ENCODE assay signal across 12 cellular contexts in the genomic region with DNA sequence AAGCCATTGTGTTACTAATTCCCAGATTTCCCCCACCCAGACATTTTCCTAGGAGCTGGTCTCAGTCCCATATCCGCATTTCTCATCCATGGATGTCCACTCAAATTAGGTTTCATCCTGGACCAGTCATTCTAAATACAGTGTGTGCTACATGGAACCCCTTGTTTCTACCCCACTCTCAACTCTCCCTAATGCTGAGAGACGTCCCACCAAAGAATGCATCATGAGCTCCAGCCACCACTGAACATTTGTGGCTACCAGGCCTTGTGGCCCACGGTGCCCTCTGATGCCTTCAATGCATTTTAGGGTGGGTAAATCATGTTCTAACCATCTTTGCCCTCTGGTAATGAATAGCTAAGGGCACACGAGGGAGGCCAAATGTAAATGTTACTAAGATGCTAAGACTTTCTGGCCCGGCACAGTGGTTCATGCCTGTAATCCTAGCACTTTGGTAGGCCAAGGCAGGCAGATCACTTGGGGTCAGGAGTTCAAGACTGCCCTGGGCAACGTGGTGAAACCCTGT. TPM values are rescaled to one million over a fixed set of nuclear protein-coding genes. Genes with fewer than 3 reads are reported as not detected.
A peak's percentile ranks its signal among the peaks of the same experiment; 100 is the strongest.
DNase-seq lines count a peak whose midpoint lies in the region; ATAC-seq and TF ChIP-seq lines count a peak whose summit lies in the region.
"Had no signal": no experiment of that assay in that cellular context is flagged by ENCODE, and none has a peak within 500 bp of the region (broad histone marks: within the 10 kb centered on the region; RNA-seq: fewer than 3 reads in every experiment).

No MANE protein-coding gene starts in this region.

- peaks cover 15% of the 10 kb centered on the region for H4K20me1 ChIP-seq in KMS-11 (ENCODE audit: insufficient read depth)

- POLR2A ChIA-PET in activated naive CD8-positive, alpha-beta T cell treated with anti-CD3 and anti-CD28 coated beads, Interleukin-2, amount 10 ng/mL, durations not matched to agents 7 days and 5 days (lab: Charles Lee) = interaction anchor here (0.6 to 5.3 kb wide), 11 partner anchors 9 to 191 kb away, joined by 3 to 104 read pairs (median 5); a partner anchor contains a TSS

- H3K27ac Mint-ChIP-seq in activated CD4-positive, alpha-beta T cell treated with anti-CD3 and anti-CD28 coated beads, Interleukin-2, amount 10 ng/mL, durations not matched to agents 24 days and 14 days = peak overlapping the region; percentile 62
- H3K27ac Mint-ChIP-seq in activated naive CD8-positive, alpha-beta T cell treated with anti-CD3 and anti-CD28 coated beads, Interleukin-2, amount 10 ng/mL, durations not matched to agents 7 days and 5 days = peak overlapping the region; percentile 56
- H3K27ac Mint-ChIP-seq in nephron progenitor cell = peak overlapping the region; percentile 16

- H3K4me2 ChIP-seq in KMS-11 = peak overlapping the region; percentile 100; the same call in 1 of the 2 replicates

- ATAC-seq in activated naive CD8-positive, alpha-beta T cell treated with anti-CD3 and anti-CD28 coated beads, Interleukin-2, amount 10 ng/mL, durations not matched to agents 7 days and 5 days (ENCODE audit: low read depth) = no peak
- ATAC-seq: body of pancreas had no signal

- no peaks in the 10 kb centered on the region for H3K9me3 Mint-ChIP-seq in activated CD4-positive, alpha-beta T cell treated with anti-CD3 and anti-CD28 coated beads, Interleukin-2, amount 10 ng/mL, durations not matched to agents 24 days and 14 days
- H3K9me3 Mint-ChIP-seq in activated naive CD8-positive, alpha-beta T cell treated with anti-CD3 and anti-CD28 coated beads, Interleukin-2, amount 10 ng/mL, durations not matched to agents 7 days and 5 days = no peaks in the 10 kb centered on the region
- H3K9me3 Mint-ChIP-seq in nephron progenitor cell = no peaks in the 10 kb centered on the region

- TF ChIP-seq CTCF in KMS-11 (conservative IDR thresholded peaks at IDR 0.05; ENCODE audit: low read depth, low read length) (no peak), nephron progenitor cell (IDR thresholded peaks at IDR 0.05) (no peak), thyroid gland (IDR thresholded peaks at IDR 0.05) (no peak)

- TF ChIP-seq POLR2A in erythroblast (IDR thresholded peaks at IDR 0.05; ENCODE audit: low read length) (no peak), thyroid gland (IDR thresholded peaks at IDR 0.05) (no peak)

- H3K4me1 ChIP-seq in KMS-11 (ENCODE audit: low read depth, poor library complexity, severe bottlenecking) = peaks cover 37% of the 10 kb centered on the region
- peaks cover 11 to 14% of the 10 kb centered on the region in 2 donors for H3K4me1 ChIP-seq in thyroid gland

- peak overlapping the region; percentile 94 for H3K4me3 Mint-ChIP-seq in activated CD4-positive, alpha-beta T cell treated with anti-CD3 and anti-CD28 coated beads, Interleukin-2, amount 10 ng/mL, durations not matched to agents 24 days and 14 days
- H3K4me3 Mint-ChIP-seq in activated naive CD8-positive, alpha-beta T cell treated with anti-CD3 and anti-CD28 coated beads, Interleukin-2, amount 10 ng/mL, durations not matched to agents 7 days and 5 days = no peak overlapping the region
- H3K4me3 Mint-ChIP-seq in nephron progenitor cell = no peak overlapping the region

- DNase-seq in activated CD4-positive, alpha-beta T cell treated with anti-CD3 and anti-CD28 coated beads, Interleukin-2, amount 10 ng/mL, durations not matched to agents 24 days and 14 days = peak; percentile 58
- no peak for DNase-seq in activated CD4-positive, alpha-beta T cell treated with anti-CD3 and anti-CD28 coated beads for 1 hour
- DNase-seq in activated naive CD8-positive, alpha-beta T cell treated with anti-CD3 and anti-CD28 coated beads, Interleukin-2, amount 10 ng/mL, durations not matched to agents 7 days and 5 days = no peak
- DNase-seq in nephron progenitor cell (no peak), erythroblast (lab: John Stamatoyannopoulos, UW) (no peak), middle frontal gyrus (ENCODE audit: extremely low spot score, low spot score) (no peak), thyroid gland (no peak)
- DNase-seq: ACHN, body of pancreas, NCI-H226, Right ventricle myocardium superior had no signal

- H3K79me2 ChIP-seq in KMS-11 (ENCODE audit: insufficient read depth, low read depth) = peaks cover 26% of the 10 kb centered on the region

- peaks cover 29% of the 10 kb centered on the region for H3K4me1 Mint-ChIP-seq in activated CD4-positive, alpha-beta T cell treated with anti-CD3 and anti-CD28 coated beads, Interleukin-2, amount 10 ng/mL, durations not matched to agents 24 days and 14 days
- peaks cover 24% of the 10 kb centered on the region for H3K4me1 Mint-ChIP-seq in activated naive CD8-positive, alpha-beta T cell treated with anti-CD3 and anti-CD28 coated beads, Interleukin-2, amount 10 ng/mL, durations not matched to agents 7 days and 5 days
- peaks cover 25% of the 10 kb centered on the region for H3K4me1 Mint-ChIP-seq in nephron progenitor cell

- H3K4me3 ChIP-seq in KMS-11 (IDR thresholded peaks at IDR 0.05; ENCODE audit: insufficient read depth, low read depth, low read length) (no peak overlapping the region), thyroid gland (replicated peaks in 1 of 3) (no peak overlapping the region)
- H3K4me3 ChIP-seq: body of pancreas had no signal

- intact Hi-C loops in activated CD4-positive, alpha-beta T cell treated with anti-CD3 and anti-CD28 coated beads, Interleukin-2, amount 10 ng/mL, durations not matched to agents 24 days and 14 days (cut with micrococcal nuclease) = no loop called here
- intact Hi-C loops in thyroid gland (cut with DNase I) = no loop called here

- H3K36me3 ChIP-seq in KMS-11 (ENCODE audit: insufficient read depth) = peaks cover 22% of the 10 kb centered on the region; the same call in 1 of the 2 replicates
- H3K36me3 ChIP-seq in thyroid gland = peaks cover 32% of the 10 kb centered on the region in 2 donors

- no peaks in the 10 kb centered on the region for H3K27me3 Mint-ChIP-seq in activated CD4-positive, alpha-beta T cell treated with anti-CD3 and anti-CD28 coated beads, Interleukin-2, amount 10 ng/mL, durations not matched to agents 24 days and 14 days
- no peaks in the 10 kb centered on the region for H3K27me3 Mint-ChIP-seq in activated naive CD8-positive, alpha-beta T cell treated with anti-CD3 and anti-CD28 coated beads, Interleukin-2, amount 10 ng/mL, durations not matched to agents 7 days and 5 days
- peaks cover 16% of the 10 kb centered on the region for H3K27me3 Mint-ChIP-seq in nephron progenitor cell (ENCODE audit: low read depth, poor library complexity)

- WGBS in thyroid gland, 2 donors = 86 to 89% methylated on average over 6 of the region's 6 CpGs

- no peak overlapping the region for H3K9ac ChIP-seq in KMS-11

- no peaks in the 10 kb centered on the region for H3K9me3 ChIP-seq in thyroid gland
- H3K9me3 ChIP-seq: body of pancreas had no signal

- H3K36me3 Mint-ChIP-seq in activated CD4-positive, alpha-beta T cell treated with anti-CD3 and anti-CD28 coated beads, Interleukin-2, amount 10 ng/mL, durations not matched to agents 24 days and 14 days (ENCODE audit: low read depth) = peaks cover 62% of the 10 kb centered on the region
- H3K36me3 Mint-ChIP-seq in activated naive CD8-positive, alpha-beta T cell treated with anti-CD3 and anti-CD28 coated beads, Interleukin-2, amount 10 ng/mL, durations not matched to agents 7 days and 5 days = peaks cover 39% of the 10 kb centered on the region
- H3K36me3 Mint-ChIP-seq in nephron progenitor cell (ENCODE audit: low read depth) = peaks cover 49% of the 10 kb centered on the region

- no peaks in the 10 kb centered on the region for H3K27me3 ChIP-seq in KMS-11 (ENCODE audit: insufficient read depth, low read depth)
- no peaks in the 10 kb centered on the region for H3K27me3 ChIP-seq in thyroid gland
- H3K27me3 ChIP-seq: body of pancreas had no signal

- peak overlapping the region; percentile 63; the same call in 1 of the 2 replicates for H3K27ac ChIP-seq in KMS-11
- H3K27ac ChIP-seq in thyroid gland = no peak overlapping the region
- H3K27ac ChIP-seq: body of pancreas had no signal

- H2AFZ ChIP-seq in KMS-11 (ENCODE audit: low read depth) = no peak overlapping the region

RNA-seq across cellular contexts. Expression of a gene that starts 13.3 kb away (rescaled TPM):
- 0.09 TPM in 1 of 2 replicates, not detected in the other for total RNA-seq in activated CD4-positive, alpha-beta T cell treated with anti-CD3 and anti-CD28 coated beads, Interleukin-2, amount 10 ng/mL, durations not matched to agents 24 days and 14 days
- under 1 TPM; 0.50 to 0.79 TPM for total RNA-seq in activated naive CD8-positive, alpha-beta T cell treated with anti-CD3 and anti-CD28 coated beads, Interleukin-2, amount 10 ng/mL, durations not matched to agents 7 days and 5 days
- total RNA-seq in thyroid gland = 1 to 10 TPM; 1.3 to 3.5 (median 1.8) TPM

RNA-seq across cellular contexts. Expression of a gene that starts 25.9 kb away (rescaled TPM):
- 47.5 and 50.7 TPM in 2 replicates for total RNA-seq in activated CD4-positive, alpha-beta T cell treated with anti-CD3 and anti-CD28 coated beads, Interleukin-2, amount 10 ng/mL, durations not matched to agents 24 days and 14 days
- total RNA-seq in activated naive CD8-positive, alpha-beta T cell treated with anti-CD3 and anti-CD28 coated beads, Interleukin-2, amount 10 ng/mL, durations not matched to agents 7 days and 5 days = 10 to 100 TPM; 54.2 to 58.9 TPM
- total RNA-seq in thyroid gland = 10 to 100 TPM; 14.8 to 26.6 (median 20.6) TPM
